8 cellular contexts compared by ENCODE assay signal in genomic region chr12:126784328-126784921, GRCh38.
DNase-seq lines count a peak whose midpoint lies in the region; ATAC-seq, FAIRE-seq and TF ChIP-seq lines count a peak whose summit lies in the region.

No MANE protein-coding gene starts in this region.

- no peaks in the 10 kb centered on the region for H3K9me1 ChIP-seq in K562 (ENCODE audit: control insufficient read depth, insufficient read depth, low read length)

- TF ChIP-seq POLR2A in K562 (conservative IDR thresholded peaks at IDR 0.05) (no peak), right lobe of liver (IDR thresholded peaks at IDR 0.05) (no peak)

- in situ Hi-C loops in K562 (cut with MboI) = no loop called here

- no TSS peak for BruUV-seq in K562 (replicated peaks; lab: Mats Ljungman, UMichigan)

- TF ChIP-seq RAD21 in K562 (CRISPR knock-in tag; conservative IDR thresholded peaks at IDR 0.05 in 1 of 2, IDR thresholded peaks at IDR 0.05 in 1 of 2) = peak; percentile 72 to 88

- ATAC-seq in GM23338 (no peak), K562 (peak; percentile 93), right lobe of liver (peak; percentile 77 to 88 (median 83))

- DNase-seq in BJ (ENCODE audit: low read depth) (no peak), GM23338 (ENCODE audit: low spot score) (peak; percentile 64), K562 (ENCODE audit: extremely low read depth in 1 of 4, low spot score in 3 of 4) (peak; percentile 31 to 79 (median 47)), right lobe of liver (peak in 2 of 3 donors; percentile 54 to 59), ureter (ENCODE audit: low spot score) (no peak), NCI-H2171 (lab: John Stamatoyannopoulos, UW) (no peak), frontal cortex (ENCODE audit: low spot score in 2 of 2) (no peak)

- 0 out of 2 replicates have a peak, but pooled peaks cover 4% of the 10 kb centered on the region for H3K9me2 ChIP-seq in GM23338 (ENCODE audit: insufficient read depth)
- no peaks in the 10 kb centered on the region for H3K9me2 ChIP-seq in OCI-LY1 (ENCODE audit: low read depth, low read length)

- no peaks in the 10 kb centered on the region for H4K20me1 ChIP-seq in GM23338 (replicated peaks; ENCODE audit: insufficient read depth)
- H4K20me1 ChIP-seq in OCI-LY1 (ENCODE audit: insufficient read depth, low read length) = no peaks in the 10 kb centered on the region
- no peaks in the 10 kb centered on the region for H4K20me1 ChIP-seq in K562 (replicated peaks; ENCODE audit: control insufficient read depth, insufficient read depth, low read length)

- H3F3A ChIP-seq in GM23338 (replicated peaks; ENCODE audit: low read depth) (no peaks in the 10 kb centered on the region), OCI-LY1 (ENCODE audit: insufficient read depth, low read length) (no peaks in the 10 kb centered on the region)

- peaks cover 8% of the 10 kb centered on the region for H3K27me3 Mint-ChIP-seq in GM23338 (ENCODE audit: insufficient read depth, low read depth, poor library complexity)

- no peak overlapping the region for H3K4me2 ChIP-seq in GM23338
- no peak overlapping the region for H3K4me2 ChIP-seq in OCI-LY1 (ENCODE audit: low read length)
- no peak overlapping the region for H3K4me2 ChIP-seq in K562 (ENCODE audit: insufficient read depth, low read length)

- H3K4me1 ChIP-seq in GM23338 (ENCODE audit: insufficient read depth) (no peaks in the 10 kb centered on the region), OCI-LY1 (ENCODE audit: insufficient read depth, low read length, severe bottlenecking) (no peaks in the 10 kb centered on the region), K562 (replicated peaks in 1 of 2; ENCODE audit: control insufficient read depth in 2 of 2, insufficient read depth in 2 of 2, low read length in 2 of 2) (no peaks in the 10 kb centered on the region; a peak in 2 of 5 replicates), right lobe of liver (no peaks in the 10 kb centered on the region)

- H3K27ac ChIP-seq in GM23338 (ENCODE audit: low read depth) = no peak overlapping the region
- no peak overlapping the region for H3K27ac ChIP-seq in OCI-LY1 (ENCODE audit: low read depth, low read length, poor library complexity, severe bottlenecking)
- H3K27ac ChIP-seq in K562 (ENCODE audit: extremely low read depth, low read depth, low read length) = no peak overlapping the region
- H3K27ac ChIP-seq in right lobe of liver = no peak overlapping the region

- H3K4me3 ChIP-seq in BJ (ENCODE audit: low read depth, low read length) = no peak overlapping the region
- no peak overlapping the region for H3K4me3 ChIP-seq in GM23338
- H3K4me3 ChIP-seq in OCI-LY1 (ENCODE audit: low read depth, low read length, poor library complexity, severe bottlenecking) = no peak overlapping the region
- no peak overlapping the region for H3K4me3 ChIP-seq in K562
- no peak overlapping the region for H3K4me3 ChIP-seq in right lobe of liver

- H3K9me3 Mint-ChIP-seq in GM23338 = peaks cover 99% of the 10 kb centered on the region

- no peaks in the 10 kb centered on the region for H3K4me1 Mint-ChIP-seq in GM23338

- CTCF ChIA-PET in BJ (lab: Yijun Ruan, JAX) (interaction anchor here (0.6 to 1.3 kb wide), 6 partner anchors 9 to 597 kb away, joined by 3 to 6 read pairs (median 4); no protein-coding TSS in a partner anchor), K562 (lab: Yijun Ruan, JAX; ENCODE audit: low intra/inter-chr PET ratio) (no interaction called here)

- H3K9me3 ChIP-seq in OCI-LY1 (ENCODE audit: low read length) = no peaks in the 10 kb centered on the region
- H3K9me3 ChIP-seq in K562 (replicated peaks; ENCODE audit: control insufficient read depth, insufficient read depth, low read depth, low read length) = no peaks in the 10 kb centered on the region
- no peaks in the 10 kb centered on the region for H3K9me3 ChIP-seq in right lobe of liver

- H2AFZ ChIP-seq in GM23338 = no peak overlapping the region
- H2AFZ ChIP-seq in OCI-LY1 (ENCODE audit: low read length) = no peak overlapping the region
- peak overlapping the region; percentile 21; the same call in 1 of the 2 replicates for H2AFZ ChIP-seq in K562 (ENCODE audit: low read depth, low read length)

- POLR2A ChIA-PET in BJ (lab: Charles Lee) (no interaction called here), K562 (lab: Yijun Ruan, JAX) (interaction anchor here (0.6 to 2.1 kb wide), 6 partner anchors 11 to 781 kb away, joined by 3 to 10 read pairs (median 3); no protein-coding TSS in a partner anchor)

- 29% methylated on average over 9 of the region's 9 CpGs for WGBS in K562 (ENCODE audit: insufficient coverage, low coverage, missing lambda C conversion rate)
- WGBS in right lobe of liver (ENCODE audit: insufficient coverage, low coverage, low lambda C conversion rate, missing lambda C conversion rate) = 28% methylated on average over 9 of the region's 9 CpGs

- no peak overlapping the region for H3K4me3 Mint-ChIP-seq in GM23338

- no peak for TF ChIP-seq EP300 in K562 (IDR thresholded peaks at IDR 0.05; ENCODE audit: low read length)

- H3K27me3 ChIP-seq in BJ (ENCODE audit: control insufficient read depth, insufficient read depth, low read length) (no peaks in the 10 kb centered on the region), GM23338 (ENCODE audit: insufficient read depth) (no peaks in the 10 kb centered on the region), OCI-LY1 (ENCODE audit: insufficient read depth, low read length) (no peaks in the 10 kb centered on the region), K562 (ENCODE audit: control insufficient read depth in 2 of 2, insufficient read depth in 2 of 2, low read length in 2 of 2) (peaks cover 0 to 4% of the 10 kb centered on the region in 2 experiments; a peak in 3 of 5 replicates), right lobe of liver (no peaks in the 10 kb centered on the region)

- H3K36me3 Mint-ChIP-seq in GM23338 (ENCODE audit: low read depth) = peaks cover 49% of the 10 kb centered on the region

- FAIRE-seq in K562 (lab: Jason Lieb, UNC) (peak; percentile 85), frontal cortex (lab: Jason Lieb, UNC) (no peak)

- TF ChIP-seq CTCF in BJ (IDR thresholded peaks at IDR 0.05; ENCODE audit: insufficient read depth, low read depth, low read length) = peak; percentile 50
- peak; percentile 60 to 70 for TF ChIP-seq CTCF in GM23338 (conservative IDR thresholded peaks at IDR 0.05; ENCODE audit: low read depth in 2 of 2)
- peak; percentile 61 for TF ChIP-seq CTCF in OCI-LY1 (IDR thresholded peaks at IDR 0.05; ENCODE audit: low read length)
- TF ChIP-seq CTCF in K562 (IDR thresholded peaks at IDR 0.05 in 2 of 3, conservative IDR thresholded peaks at IDR 0.05 in 1 of 3; ENCODE audit: insufficient read depth in 2 of 3, low read depth in 1 of 3, low read length in 3 of 3) = peak; percentile 87 to 94 (median 92)
- TF ChIP-seq CTCF in right lobe of liver (IDR thresholded peaks at IDR 0.05) = peak; percentile 57 to 62 (median 62)

- H3K9ac ChIP-seq in OCI-LY1 (ENCODE audit: low read length) (no peak overlapping the region), K562 (ENCODE audit: insufficient read depth in 1 of 2, low read depth in 2 of 2, low read length in 2 of 2) (no peak overlapping the region)

- no peak overlapping the region for H3K27ac Mint-ChIP-seq in GM23338

- H3K79me2 ChIP-seq in GM23338 (replicated peaks; ENCODE audit: insufficient read depth) (no peaks in the 10 kb centered on the region), OCI-LY1 (ENCODE audit: insufficient read depth, low read length) (no peaks in the 10 kb centered on the region), K562 (ENCODE audit: control insufficient read depth, insufficient read depth, low read length) (no peaks in the 10 kb centered on the region)

- intact Hi-C loops in K562 (cut with micrococcal nuclease) (loop anchor here (1.0 to 2.0 kb wide), 4 partner anchors 90 to 509 kb away; no protein-coding TSS in a partner anchor), right lobe of liver (cut with DNase I) (no loop called here)

- no peaks in the 10 kb centered on the region for H3K36me3 ChIP-seq in BJ (ENCODE audit: control insufficient read depth, insufficient read depth, low read length)
- no peaks in the 10 kb centered on the region for H3K36me3 ChIP-seq in GM23338 (ENCODE audit: insufficient read depth)
- H3K36me3 ChIP-seq in OCI-LY1 (ENCODE audit: insufficient read depth, low read length) = no peaks in the 10 kb centered on the region
- H3K36me3 ChIP-seq in K562 (ENCODE audit: control insufficient read depth, insufficient read depth, low read length) = no peaks in the 10 kb centered on the region
- H3K36me3 ChIP-seq in right lobe of liver = no peaks in the 10 kb centered on the region

TF ChIP-seq in GM23338, 12 proteins besides CTCF, POLR2A, EP300 and RAD21 (continues in another document):
- TF ChIP-seq JUNB (IDR thresholded peaks at IDR 0.05; ENCODE audit: unreplicated experiment) (no peak), ZNF331 (CRISPR knock-in tag; IDR thresholded peaks at IDR 0.05; ENCODE audit: low read depth) (no peak), ZNF114 (CRISPR knock-in tag; IDR thresholded peaks at IDR 0.05) (no peak), POLR2AphosphoS5 (IDR thresholded peaks at IDR 0.05; ENCODE audit: low read depth) (no peak), ETS1 (IDR thresholded peaks at IDR 0.05) (no peak), EZH2phosphoT487 (IDR thresholded peaks at IDR 0.05; ENCODE audit: unreplicated experiment) (no peak)

TF ChIP-seq in K562, 482 proteins besides CTCF, POLR2A, EP300 and RAD21 (continues in another document):
- TF ChIP-seq, protein P1, sequence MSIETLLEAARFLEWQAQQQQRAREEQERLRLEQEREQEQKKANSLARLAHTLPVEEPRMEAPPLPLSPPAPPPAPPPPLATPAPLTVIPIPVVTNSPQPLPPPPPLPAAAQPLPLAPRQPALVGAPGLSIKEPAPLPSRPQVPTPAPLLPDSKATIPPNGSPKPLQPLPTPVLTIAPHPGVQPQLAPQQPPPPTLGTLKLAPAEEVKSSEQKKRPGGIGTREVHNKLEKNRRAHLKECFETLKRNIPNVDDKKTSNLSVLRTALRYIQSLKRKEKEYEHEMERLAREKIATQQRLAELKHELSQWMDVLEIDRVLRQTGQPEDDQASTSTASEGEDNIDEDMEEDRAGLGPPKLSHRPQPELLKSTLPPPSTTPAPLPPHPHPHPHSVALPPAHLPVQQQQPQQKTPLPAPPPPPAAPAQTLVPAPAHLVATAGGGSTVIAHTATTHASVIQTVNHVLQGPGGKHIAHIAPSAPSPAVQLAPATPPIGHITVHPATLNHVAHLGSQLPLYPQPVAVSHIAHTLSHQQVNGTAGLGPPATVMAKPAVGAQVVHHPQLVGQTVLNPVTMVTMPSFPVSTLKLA (conservative IDR thresholded peaks at IDR 0.05) = peak; percentile 58 to 76

Comparison
In these comparisons a context has a peak if more than half of its experiments do, and no peak if none do; other contexts are left out.
1. DNase-seq: peak in GM23338 (single experiment), K562 (4 of 4) and right lobe of liver (2 of 3); none in BJ (single experiment), ureter (single experiment), NCI-H2171 (single experiment) and frontal cortex (0 of 2).
2. Peak in every context shown above with its lines, with median percentiles within 50 percentile points of each other: CTCF ChIP-seq.